ENCODE assay signal across 1 cellular context in genomic region chr1:117284408-117285215, GRCh38.
TF ChIP-seq lines count a peak whose summit lies in the region.

No MANE protein-coding gene starts in this region.

TF ChIP-seq in IMR-90, 13 proteins besides CTCF, POLR2A, EP300 and RAD21 (continued from another document):
- no peak for TF ChIP-seq ELK1 (IDR thresholded peaks at IDR 0.05; ENCODE audit: borderline replicate concordance, low read depth, low read length)
TF ChIP-seq in IMR-90: peak in this region for 1.
